21 cellular contexts compared by ENCODE assay signal in genomic region chr2:230910546-230911135, GRCh38. TPM values are rescaled to one million over a fixed set of nuclear protein-coding genes. Genes with fewer than 3 reads are reported as not detected.
A peak's percentile ranks its signal among the peaks of the same experiment; 100 is the strongest.
DNase-seq lines count a peak whose midpoint lies in the region; ATAC-seq, FAIRE-seq and TF ChIP-seq lines count a peak whose summit lies in the region.
"Had no signal": no experiment of that assay in that cellular context is flagged by ENCODE, and none has a peak within 500 bp of the region (broad histone marks: within the 10 kb centered on the region; RNA-seq: fewer than 3 reads in every experiment).

No MANE protein-coding gene starts in this region.

- POLR2A ChIA-PET in activated CD4-positive, alpha-beta T cell treated with anti-CD3 and anti-CD28 coated beads for 36 hours (lab: Charles Lee): interaction anchor here (0.8 kb wide), 1 partner anchor 103 kb away, joined by 5 read pairs; no protein-coding TSS in a partner anchor

- ATAC-seq in activated CD4-positive, alpha-beta T cell treated with anti-CD3 and anti-CD28 coated beads for 36 hours: peak; percentile 19
- ATAC-seq in RWPE2 (ENCODE audit: low read depth) (no peak), GM21528 (IDR thresholded peaks at IDR 0.05; ENCODE audit: low FRiP score, unreplicated experiment) (no peak)
- ATAC-seq: left cardiac atrium; naive thymus-derived CD8-positive, alpha-beta T cell had no signal

- H3K4me3 ChIP-seq in RWPE2 (ENCODE audit: severe bottlenecking): no peak overlapping the region
- H3K4me3 ChIP-seq: stomach had no signal

- no peaks in the 10 kb centered on the region for H3K9me3 ChIP-seq in RWPE2 (ENCODE audit: severe bottlenecking)
- H3K9me3 ChIP-seq: stomach had no signal

- H3K27ac ChIP-seq in RWPE2 (ENCODE audit: poor library complexity, severe bottlenecking): no peak overlapping the region
- H3K27ac ChIP-seq: parathyroid adenoma, stomach had no signal

- H3K9me3 Mint-ChIP-seq in activated CD4-positive, alpha-beta T cell treated with anti-CD3 and anti-CD28 coated beads for 36 hours (ENCODE audit: low read depth): no peaks in the 10 kb centered on the region
- peaks cover 8% of the 10 kb centered on the region for H3K9me3 Mint-ChIP-seq in glutamatergic neuron (ENCODE audit: unreplicated experiment)
- H3K9me3 Mint-ChIP-seq: activated CD4-positive, alpha-beta T cell treated with anti-CD3 and anti-CD28 coated beads, Interleukin-2, amount 10 ng/mL, durations not matched to agents 24 days and 14 days; brain; naive thymus-derived CD8-positive, alpha-beta T cell had no signal

- peak overlapping the region; percentile 5 for H3K27ac Mint-ChIP-seq in activated CD4-positive, alpha-beta T cell treated with anti-CD3 and anti-CD28 coated beads for 36 hours
- no peak overlapping the region for H3K27ac Mint-ChIP-seq in glutamatergic neuron (ENCODE audit: unreplicated experiment)
- H3K27ac Mint-ChIP-seq: activated CD4-positive, alpha-beta T cell treated with anti-CD3 and anti-CD28 coated beads, Interleukin-2, amount 10 ng/mL, durations not matched to agents 24 days and 14 days; B cell; brain had no signal

- TF ChIP-seq CTCF in RWPE2 (IDR thresholded peaks at IDR 0.05; ENCODE audit: poor library complexity, severe bottlenecking) (no peak), glutamatergic neuron (IDR thresholded peaks at IDR 0.05; ENCODE audit: partially characterized antibody, unreplicated experiment) (no peak)

- peaks cover 62% of the 10 kb centered on the region for H3K4me1 Mint-ChIP-seq in activated CD4-positive, alpha-beta T cell treated with anti-CD3 and anti-CD28 coated beads for 36 hours
- no peaks in the 10 kb centered on the region for H3K4me1 Mint-ChIP-seq in glutamatergic neuron (ENCODE audit: low read depth, unreplicated experiment)

- intact Hi-C loops in activated CD4-positive, alpha-beta T cell treated with anti-CD3 and anti-CD28 coated beads for 36 hours (cut with DNase I, micrococcal nuclease): no loop called here

- no peak for FAIRE-seq in GM19239 (lab: Jason Lieb, UNC)
- FAIRE-seq: colon had no signal

- H3K4me3 Mint-ChIP-seq in activated CD4-positive, alpha-beta T cell treated with anti-CD3 and anti-CD28 coated beads for 36 hours: no peak overlapping the region
- no peak overlapping the region for H3K4me3 Mint-ChIP-seq in glutamatergic neuron (ENCODE audit: unreplicated experiment)
- H3K4me3 Mint-ChIP-seq: activated CD4-positive, alpha-beta T cell treated with anti-CD3 and anti-CD28 coated beads, Interleukin-2, amount 10 ng/mL, durations not matched to agents 24 days and 14 days; B cell; brain; naive thymus-derived CD8-positive, alpha-beta T cell had no signal

- H3K36me3 ChIP-seq in RWPE2 (ENCODE audit: low read depth): no peaks in the 10 kb centered on the region
- H3K36me3 ChIP-seq: stomach had no signal

- peaks cover 23% of the 10 kb centered on the region for H3K36me3 Mint-ChIP-seq in activated CD4-positive, alpha-beta T cell treated with anti-CD3 and anti-CD28 coated beads for 36 hours (ENCODE audit: low read depth)
- H3K36me3 Mint-ChIP-seq in glutamatergic neuron (ENCODE audit: unreplicated experiment): peaks cover 13% of the 10 kb centered on the region
- H3K36me3 Mint-ChIP-seq: brain had no signal

- H3K4me1 ChIP-seq in RWPE2 (ENCODE audit: insufficient read depth, poor library complexity, severe bottlenecking): peaks cover 9% of the 10 kb centered on the region
- H3K4me1 ChIP-seq: parathyroid adenoma, stomach had no signal

- CTCF ChIA-PET in activated CD4-positive, alpha-beta T cell treated with anti-CD3 and anti-CD28 coated beads for 36 hours (lab: Charles Lee): interaction anchor here (0.6 to 2.5 kb wide), 4 partner anchors 9 to 77 kb away, joined by 3 to 8 read pairs (median 4); no protein-coding TSS in a partner anchor

- no peaks in the 10 kb centered on the region for H3K27me3 ChIP-seq in RWPE2 (ENCODE audit: insufficient read depth, poor library complexity, severe bottlenecking)

- peaks cover 8% of the 10 kb centered on the region for H3K27me3 Mint-ChIP-seq in activated CD4-positive, alpha-beta T cell treated with anti-CD3 and anti-CD28 coated beads for 36 hours
- no peaks in the 10 kb centered on the region for H3K27me3 Mint-ChIP-seq in glutamatergic neuron (ENCODE audit: unreplicated experiment)
- H3K27me3 Mint-ChIP-seq: B cell had no signal

- DNase-seq in activated CD4-positive, alpha-beta T cell treated with anti-CD3 and anti-CD28 coated beads for 36 hours: peak; percentile 17
- no peak for DNase-seq in activated CD4-positive, alpha-beta T cell treated with anti-CD3 and anti-CD28 coated beads for 48 hours
- DNase-seq in RWPE2 (ENCODE audit: low spot score) (peak; percentile 29), glutamatergic neuron (peak; percentile 7), epidermal melanocyte (ENCODE audit: insufficient read length, low spot score) (no peak), GM19239 (ENCODE audit: insufficient read length, low spot score) (no peak)
- DNase-seq in stimulated activated CD8-positive, alpha-beta memory T cell treated with anti-CD3 and anti-CD28 coated beads, Interleukin-4, amount 100 ng/mL, for 48 hours: peak; percentile 22
- DNase-seq: 8988T; activated CD4-positive, alpha-beta T cell treated with anti-CD3 and anti-CD28 coated beads, Interleukin-2, amount 10 ng/mL, durations not matched to agents 24 days and 14 days; left cardiac atrium; naive thymus-derived CD8-positive, alpha-beta T cell; NCI-H1417 treated with DMSO at 0.1 percent for 48 hours; NCI-H2171; SHP77; stimulated activated CD4-positive, alpha-beta T cell treated with anti-CD3 and anti-CD28 coated beads, Interleukin-2, amount 100 ng/mL, for 24 hours; stomach had no signal

RNA-seq across cellular contexts. Expression of gene GPR55, which starts 14.4 kb away (rescaled TPM):
- total RNA-seq in activated CD4-positive, alpha-beta T cell treated with anti-CD3 and anti-CD28 coated beads for 36 hours: 1 to 10 TPM; 3.6 to 4.0 TPM
- total RNA-seq in glutamatergic neuron (ENCODE audit: unreplicated experiment): not detected

RNA-seq across cellular contexts. Expression of gene ITM2C, which starts 45.9 kb away (rescaled TPM):
- 10 to 100 TPM; 29.6 to 32.9 TPM for total RNA-seq in activated CD4-positive, alpha-beta T cell treated with anti-CD3 and anti-CD28 coated beads for 36 hours
- 72.0 TPM for total RNA-seq in glutamatergic neuron (ENCODE audit: unreplicated experiment)

Comparison
In these comparisons a context has a peak if more than half of its experiments do, and no peak if none do; other contexts are left out.
1. DNase-seq: peak in activated CD4-positive, alpha-beta T cell treated with anti-CD3 and anti-CD28 coated beads for 36 hours (single experiment), RWPE2 (single experiment), glutamatergic neuron (single experiment) and stimulated activated CD8-positive, alpha-beta memory T cell treated with anti-CD3 and anti-CD28 coated beads, Interleukin-4, amount 100 ng/mL, for 48 hours (single experiment); none in activated CD4-positive, alpha-beta T cell treated with anti-CD3 and anti-CD28 coated beads for 48 hours (single experiment), epidermal melanocyte (single experiment) and GM19239 (single experiment).